In the genomic region with DNA sequence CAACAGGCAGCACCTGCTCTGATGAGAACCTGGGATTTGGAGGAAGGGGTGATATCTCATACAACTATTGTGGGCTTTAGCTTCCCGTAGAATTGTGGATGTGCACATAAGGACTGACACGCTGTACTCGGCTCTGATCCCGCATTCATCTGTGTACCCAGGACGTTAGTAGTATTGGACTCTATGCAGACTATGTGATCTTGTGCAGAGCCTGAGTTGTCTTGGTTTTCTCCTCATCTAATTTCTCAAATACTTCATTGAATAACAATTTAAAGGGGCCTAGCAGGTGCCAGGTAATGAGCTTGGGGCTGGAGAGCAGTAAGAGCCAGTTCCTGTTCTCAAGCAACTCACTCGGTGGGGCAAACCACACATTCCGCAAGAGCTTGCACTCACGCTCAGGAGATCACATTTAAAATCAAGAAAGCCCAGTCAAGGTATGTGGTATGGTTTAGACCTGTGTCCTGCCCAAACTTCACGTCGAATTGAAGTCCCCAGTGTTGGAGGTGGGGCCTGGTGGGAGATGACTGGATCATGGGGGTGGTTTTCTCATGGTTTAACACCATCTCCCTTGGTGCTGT, we compare ENCODE assay signal across 12 cellular contexts. TPM values are rescaled to one million over a fixed set of nuclear protein-coding genes. Genes with fewer than 3 reads are reported as not detected.
DNase-seq lines count a peak whose midpoint lies in the region; ATAC-seq and TF ChIP-seq lines count a peak whose summit lies in the region.
"Had no signal": no experiment of that assay in that cellular context is flagged by ENCODE, and none has a peak within 500 bp of the region (broad histone marks: within the 10 kb centered on the region; RNA-seq: fewer than 3 reads in every experiment).

No MANE protein-coding gene starts in this region.

- intact Hi-C loops in prostate gland (cut with DNase I) = no loop called here

- H3K36me3 ChIP-seq in ACC112 (ENCODE audit: insufficient read depth, low read length) = peaks cover 10% of the 10 kb centered on the region
- H3K36me3 ChIP-seq in gastroesophageal sphincter = peaks cover 3 to 35% of the 10 kb centered on the region in 2 donors
- no peaks in the 10 kb centered on the region for H3K36me3 ChIP-seq in prostate gland

- TF ChIP-seq POLR2A in gastroesophageal sphincter (IDR thresholded peaks at IDR 0.05) (no peak), prostate gland (IDR thresholded peaks at IDR 0.05) (no peak)

- no peak for TF ChIP-seq CTCF in RWPE1 (conservative IDR thresholded peaks at IDR 0.05; ENCODE audit: low read depth)
- no peak for TF ChIP-seq CTCF in gastroesophageal sphincter (IDR thresholded peaks at IDR 0.05)
- no peak for TF ChIP-seq CTCF in progenitor cell of endocrine pancreas (IDR thresholded peaks at IDR 0.05; ENCODE audit: unreplicated experiment)
- TF ChIP-seq CTCF in prostate gland (IDR thresholded peaks at IDR 0.05) = no peak

- H3K9me3 Mint-ChIP-seq in progenitor cell of endocrine pancreas (ENCODE audit: low read depth) = no peaks in the 10 kb centered on the region

- no peak for TF ChIP-seq EP300 in gastroesophageal sphincter (IDR thresholded peaks at IDR 0.05)

- no peaks in the 10 kb centered on the region for H3K79me2 ChIP-seq in ACC112 (ENCODE audit: control insufficient read depth, insufficient read depth, low read length, unreplicated experiment)

- POLR2A ChIA-PET in RWPE1 (lab: Yijun Ruan, JAX; ENCODE audit: low non-redundant PET) = no interaction called here

- H2AFZ ChIP-seq in ACC112 (ENCODE audit: low read length, unreplicated experiment) = peak overlapping the region; percentile 8

- H3K27ac ChIP-seq in ACC112 (ENCODE audit: low read depth, low read length) = peak overlapping the region; percentile 66
- peak overlapping the region; percentile 73 for H3K27ac ChIP-seq in RWPE1
- peak overlapping the region; percentile 43 to 72 (median 63) for H3K27ac ChIP-seq in gastroesophageal sphincter
- H3K27ac ChIP-seq in prostate gland = peak overlapping the region in 1 of 2 donors; percentile 46
- H3K27ac ChIP-seq: SJSA1 had no signal

- peaks cover 8% of the 10 kb centered on the region for H3K36me3 Mint-ChIP-seq in progenitor cell of endocrine pancreas (ENCODE audit: insufficient read depth)

- no peaks in the 10 kb centered on the region for H3K27me3 ChIP-seq in ACC112 (ENCODE audit: insufficient read depth, low read length)
- no peaks in the 10 kb centered on the region for H3K27me3 ChIP-seq in gastroesophageal sphincter
- no peaks in the 10 kb centered on the region for H3K27me3 ChIP-seq in prostate gland (replicated peaks; ENCODE audit: insufficient read depth)
- H3K27me3 ChIP-seq: SJSA1 had no signal

- H3K4me3 ChIP-seq in ACC112 (ENCODE audit: low read depth, low read length) (no peak overlapping the region), gastroesophageal sphincter (no peak overlapping the region), prostate gland (no peak overlapping the region)
- H3K4me3 ChIP-seq: SJSA1 had no signal

- CTCF ChIA-PET in RWPE1 (lab: Yijun Ruan, JAX) = interaction anchor here (0.6 to 0.7 kb wide), 2 partner anchors 86 to 251 kb away, joined by 4 to 6 read pairs; no protein-coding TSS in a partner anchor

- ATAC-seq in gastroesophageal sphincter (no peak), HG02938 (IDR thresholded peaks at IDR 0.05; ENCODE audit: unreplicated experiment) (no peak)

- H3K9me3 ChIP-seq in gastroesophageal sphincter (no peaks in the 10 kb centered on the region), prostate gland (no peaks in the 10 kb centered on the region)
- H3K9me3 ChIP-seq: SJSA1 had no signal

- WGBS in gastroesophageal sphincter (ENCODE audit: low coverage in 1 of 2), 2 donors = 79 to 91% methylated on average over 4 to 9 of the region's 10 CpGs
- 82% methylated on average over 10 of the region's 10 CpGs for WGBS in prostate gland

- H3K27ac Mint-ChIP-seq in progenitor cell of endocrine pancreas = peak overlapping the region; percentile 56

- H3K4me1 Mint-ChIP-seq in progenitor cell of endocrine pancreas (ENCODE audit: low read depth) = no peaks in the 10 kb centered on the region

- DNase-seq in RWPE1 (ENCODE audit: low spot score) (no peak), progenitor cell of endocrine pancreas (ENCODE audit: low spot score, unreplicated experiment) (no peak), prostate gland (ENCODE audit: low spot score) (no peak), NCI-H69 (lab: John Stamatoyannopoulos, UW) (no peak), T1000 (lab: John Stamatoyannopoulos, UW) (no peak)
- DNase-seq: activated gamma-delta T cell, cortex of kidney, DND-41 had no signal

- peaks cover 16% of the 10 kb centered on the region for H3K4me1 ChIP-seq in ACC112 (ENCODE audit: control insufficient read depth, insufficient read depth, low read length, unreplicated experiment)
- H3K4me1 ChIP-seq in gastroesophageal sphincter = peaks cover 0 to 42% (median 4%) of the 10 kb centered on the region in 3 donors
- no peaks in the 10 kb centered on the region for H3K4me1 ChIP-seq in prostate gland (replicated peaks)

- H3K27me3 Mint-ChIP-seq in progenitor cell of endocrine pancreas = no peaks in the 10 kb centered on the region

- no peak overlapping the region for H3K4me3 Mint-ChIP-seq in progenitor cell of endocrine pancreas (ENCODE audit: low read depth)

RNA-seq across cellular contexts. Expression of gene C5orf15, which starts 14.8 kb away (rescaled TPM):
- 10 to 100 TPM; 22.2 to 38.0 (median 23.2) TPM for total RNA-seq in gastroesophageal sphincter
- 52.0 and 58.5 TPM in 2 replicates for total RNA-seq in progenitor cell of endocrine pancreas
- 10 to 100 TPM; 68.4 to 71.8 TPM for total RNA-seq in prostate gland

RNA-seq across cellular contexts. Expression of gene VDAC1, which starts 51.1 kb away (rescaled TPM):
- total RNA-seq in gastroesophageal sphincter = 100 to 1,000 TPM; 112 to 157 (median 131) TPM
- 123 and 133 TPM in 2 replicates for total RNA-seq in progenitor cell of endocrine pancreas
- 100 to 1,000 TPM; 142 to 143 TPM for total RNA-seq in prostate gland
